26 cellular contexts compared by ENCODE assay signal in genomic region chr10:103879831-103880230, GRCh38.
"Had no signal": no experiment of that assay in that cellular context is flagged by ENCODE, and none has a peak within 500 bp of the region (broad histone marks: within the 10 kb centered on the region; RNA-seq: fewer than 3 reads in every experiment).

No MANE protein-coding gene starts in this region.

- H3K27me3 Mint-ChIP-seq: activated B cell treated with CpG ODN at 0.5 μM for 24 hours; activated CD4-positive, alpha-beta memory T cell treated with anti-CD3 and anti-CD28 coated beads for 36 hours; activated naive CD4-positive, alpha-beta T cell treated with anti-CD3 and anti-CD28 coated beads, Interleukin-2, amount 10 ng/mL, durations not matched to agents 7 days and 5 days; brain; central memory CD8-positive, alpha-beta T cell; natural killer cell treated with Interleukin-12 subunit alpha and Interleukin-12 subunit beta and Interleukin-15 and Interleukin-18, amount 100 ng/mL, for 72 hours had no signal

- H3K27me3 ChIP-seq: colonic mucosa, dorsolateral prefrontal cortex, hepatocyte, pancreas, stomach, transverse colon, uterus had no signal

- DNase-seq: activated B cell treated with CpG ODN at 0.5 μM for 24 hours; activated CD4-positive, alpha-beta memory T cell treated with anti-CD3 and anti-CD28 coated beads for 36 hours; activated CD4-positive, alpha-beta T cell treated with anti-CD3 and anti-CD28 coated beads for 4 hours; activated effector memory CD4-positive, alpha-beta T cell treated with Interleukin-2 at 50 U/mL for 16 hours; activated naive CD4-positive, alpha-beta T cell treated with anti-CD3 and anti-CD28 coated beads, Interleukin-2, amount 10 ng/mL, durations not matched to agents 7 days and 5 days; activated T-cell treated with anti-CD3 and anti-CD28 coated beads, Interleukin-2, amount 50 U/mL, for 48 hours; aorta; colonic mucosa; dorsolateral prefrontal cortex; foreskin fibroblast; immature natural killer cell; kidney glomerular epithelial cell; left ventricle myocardium inferior; midbrain; pancreas; right cardiac atrium; stimulated activated CD4-positive, alpha-beta T cell treated with anti-CD3 and anti-CD28 coated beads, Interleukin-12 subunit alpha, Interleukin-12 subunit beta, amount 100 ng/mL, for 4 hours; stimulated activated CD4-positive, alpha-beta T cell treated with anti-CD3 and anti-CD28 coated beads, Interleukin-4, amount 100 ng/mL, for 4 hours; stomach; transverse colon; uterus had no signal

- H3K27ac ChIP-seq: colonic mucosa, dorsolateral prefrontal cortex, hepatocyte, left ventricle myocardium inferior, pancreas, stomach, transverse colon, uterus had no signal

- H3K4me3 ChIP-seq: colonic mucosa, dorsolateral prefrontal cortex, hepatocyte, left ventricle myocardium inferior, pancreas, stomach, transverse colon, uterus had no signal

- H3K4me1 Mint-ChIP-seq: activated B cell treated with CpG ODN at 0.5 μM for 24 hours; activated naive CD4-positive, alpha-beta T cell treated with anti-CD3 and anti-CD28 coated beads, Interleukin-2, amount 10 ng/mL, durations not matched to agents 7 days and 5 days had no signal

- ATAC-seq: natural killer cell treated with Interleukin-12 subunit alpha and Interleukin-12 subunit beta and Interleukin-15 and Interleukin-18, amount 100 ng/mL, for 72 hours; pancreas had no signal

- H3K4me1 ChIP-seq: colonic mucosa, pancreas, stomach, uterus had no signal

- H3K9me3 ChIP-seq: colonic mucosa, left ventricle myocardium inferior, pancreas, stomach, transverse colon, uterus had no signal

- H3K9me3 Mint-ChIP-seq: activated B cell treated with CpG ODN at 0.5 μM for 24 hours; activated CD4-positive, alpha-beta memory T cell treated with anti-CD3 and anti-CD28 coated beads for 36 hours; activated naive CD4-positive, alpha-beta T cell treated with anti-CD3 and anti-CD28 coated beads, Interleukin-2, amount 10 ng/mL, durations not matched to agents 7 days and 5 days; brain; central memory CD8-positive, alpha-beta T cell; immature natural killer cell; natural killer cell treated with Interleukin-12 subunit alpha and Interleukin-12 subunit beta and Interleukin-15 and Interleukin-18, amount 100 ng/mL, for 72 hours; T-helper 1 cell treated with Interleukin-12 subunit alpha and Interleukin-12 subunit beta and Interleukin-4 antibody, amounts not matched to agents 30 μg/mL and 1 μg/mL, for 36 hours had no signal

- H3K27ac Mint-ChIP-seq: activated B cell treated with CpG ODN at 0.5 μM for 24 hours; activated CD4-positive, alpha-beta memory T cell treated with anti-CD3 and anti-CD28 coated beads for 36 hours; activated naive CD4-positive, alpha-beta T cell treated with anti-CD3 and anti-CD28 coated beads, Interleukin-2, amount 10 ng/mL, durations not matched to agents 7 days and 5 days; T-helper 1 cell treated with Interleukin-12 subunit alpha and Interleukin-12 subunit beta and Interleukin-4 antibody, amounts not matched to agents 30 μg/mL and 1 μg/mL, for 36 hours had no signal

- H3K4me3 Mint-ChIP-seq: activated B cell treated with CpG ODN at 0.5 μM for 24 hours; activated CD4-positive, alpha-beta memory T cell treated with anti-CD3 and anti-CD28 coated beads for 36 hours; activated naive CD4-positive, alpha-beta T cell treated with anti-CD3 and anti-CD28 coated beads, Interleukin-2, amount 10 ng/mL, durations not matched to agents 7 days and 5 days; brain; central memory CD8-positive, alpha-beta T cell; immature natural killer cell; natural killer cell treated with Interleukin-12 subunit alpha and Interleukin-12 subunit beta and Interleukin-15 and Interleukin-18, amount 100 ng/mL, for 72 hours; T-helper 1 cell treated with Interleukin-12 subunit alpha and Interleukin-12 subunit beta and Interleukin-4 antibody, amounts not matched to agents 30 μg/mL and 1 μg/mL, for 36 hours had no signal

- H3K36me3 ChIP-seq: colonic mucosa, uterus had no signal
